Comparison of ENCODE assay signal across 8 cellular contexts in genomic region chr2:186848873-186849578, GRCh38. TPM values are rescaled to one million over a fixed set of nuclear protein-coding genes. Genes with fewer than 3 reads are reported as not detected.
DNase-seq lines count a peak whose midpoint lies in the region; ATAC-seq and TF ChIP-seq lines count a peak whose summit lies in the region.

Gene ZSWIM2 (minus strand): TSS chr2:186849170. CDS start chr2:186849130, 40 bp downstream.

- TF ChIP-seq CTCF in fibroblast of lung (conservative IDR thresholded peaks at IDR 0.05 in 1 of 2, IDR thresholded peaks at IDR 0.05 in 1 of 2; ENCODE audit: low read depth in 1 of 2, low read length in 2 of 2) (no peak), testis (IDR thresholded peaks at IDR 0.05) (no peak)

- H3K79me2 ChIP-seq in fibroblast of lung (ENCODE audit: control insufficient read depth, insufficient read depth, low read length): no peaks in the 10 kb centered on the region

- H3K27ac ChIP-seq in fibroblast of lung (ENCODE audit: insufficient read depth, low read length) (peak within 1 kb of the TSS; percentile 76), testis (no peak within 1 kb of the TSS)

- H3K4me3 ChIP-seq in fibroblast of lung (replicated peaks in 1 of 4; ENCODE audit: control extremely low read depth in 1 of 4, insufficient read depth in 1 of 4, low read depth in 3 of 4, low read length in 4 of 4) (peak within 1 kb of the TSS; percentile 37 to 67 (median 54)), mucosa of stomach (ENCODE audit: low read length) (no peak within 1 kb of the TSS), testis (peak within 1 kb of the TSS; percentile 38 to 53)

- DNase-seq in GM04504 (ENCODE audit: low read depth) (peak; percentile 86), NCI-H1930 (lab: John Stamatoyannopoulos, UW) (peak; percentile 82 to 88), fibroblast of lung (ENCODE audit: low read depth in 2 of 2) (peak; percentile 86 to 89), testis (peak; percentile 76), OCI-M2 (lab: John Stamatoyannopoulos, UW; ENCODE audit: unreplicated experiment) (no peak)
- DNase-seq in activated CD8-positive, alpha-beta memory T cell treated with anti-CD3 and anti-CD28 coated beads, Interleukin-2, amount 50 U/mL, for 48 hours: peak; percentile 55

- H3K27me3 ChIP-seq in fibroblast of lung (ENCODE audit: control insufficient read depth, insufficient read depth, low read length): no peaks in the 10 kb centered on the region
- H3K27me3 ChIP-seq in mucosa of stomach (ENCODE audit: control insufficient read depth, insufficient read depth, low read length): peaks cover 10% of the 10 kb centered on the region
- no peaks in the 10 kb centered on the region for H3K27me3 ChIP-seq in testis

- peak within 1 kb of the TSS; percentile 63 for H3K9ac ChIP-seq in fibroblast of lung (ENCODE audit: insufficient read depth, low read length)
- H3K9ac ChIP-seq in mucosa of stomach (ENCODE audit: low read length): peak within 1 kb of the TSS; percentile 34

- 3 to 7% methylated on average over 13 to 39 of the region's 39 CpGs for WGBS in testis, 2 donors

- peak within 1 kb of the TSS; percentile 79 for H3K4me2 ChIP-seq in fibroblast of lung (ENCODE audit: extremely low read depth, insufficient read depth, low read length)

- H2AFZ ChIP-seq in fibroblast of lung (ENCODE audit: low read length): peak within 1 kb of the TSS; percentile 91

- TF ChIP-seq POLR2A in testis (IDR thresholded peaks at IDR 0.05): no peak

- H3K4me1 ChIP-seq in fibroblast of lung (ENCODE audit: control insufficient read depth, extremely low read depth, insufficient read depth, low read length) (no peaks in the 10 kb centered on the region), mucosa of stomach (ENCODE audit: control insufficient read depth, insufficient read depth, low read length) (peaks cover 8% of the 10 kb centered on the region), testis (no peaks in the 10 kb centered on the region)

- H3K36me3 ChIP-seq in fibroblast of lung (ENCODE audit: control insufficient read depth, insufficient read depth, low read length): no peaks in the 10 kb centered on the region
- H3K36me3 ChIP-seq in mucosa of stomach (ENCODE audit: control insufficient read depth, insufficient read depth, low read length): no peaks in the 10 kb centered on the region
- no peaks in the 10 kb centered on the region for H3K36me3 ChIP-seq in testis (ENCODE audit: low read depth, missing control alignments)

- intact Hi-C loops in testis (cut with DNase I; ENCODE audit: low total_unique reads): no loop called here

- H3K9me3 ChIP-seq in fibroblast of lung (ENCODE audit: control insufficient read depth, insufficient read depth, low read depth, low read length): no peaks in the 10 kb centered on the region
- H3K9me3 ChIP-seq in mucosa of stomach (ENCODE audit: control insufficient read depth, low read length): no peaks in the 10 kb centered on the region
- H3K9me3 ChIP-seq in testis: no peaks in the 10 kb centered on the region

- ATAC-seq in HG02610 (IDR thresholded peaks at IDR 0.05; ENCODE audit: unreplicated experiment): peak; percentile 85

- no peaks in the 10 kb centered on the region for H4K20me1 ChIP-seq in fibroblast of lung (ENCODE audit: control insufficient read depth, extremely low read depth, insufficient read depth, low read length)

RNA-seq across cellular contexts. Expression of gene ZSWIM2, which starts in this region (rescaled TPM):
- total RNA-seq in fibroblast of lung (under 0.01 TPM in 1 of 2 replicates, not detected in the other), testis (1 to 10 TPM; 5.0 to 7.9 TPM)
- polyA plus RNA-seq in fibroblast of lung (0.08 and 0.15 TPM in 2 replicates), testis (ENCODE audit: insufficient read depth, low read depth, low replicate concordance) (11.2 TPM)
- polyA plus RNA-seq in fibroblast of lung (2012): not detected in 2 replicates
- not detected in 2 replicates for polyA minus RNA-seq in fibroblast of lung (ENCODE audit: low replicate concordance)

Comparison
In these comparisons a context has a peak if more than half of its experiments do, and no peak if none do; other contexts are left out.
1. RNA of gene ZSWIM2 (polyA plus RNA-seq): 11.2 TPM in testis (single experiment); 0.08 to 0.15 TPM in fibroblast of lung; every median in the first group is over 10 times any median in the second.
2. Peak in DNase-seq, H3K4me3 ChIP-seq, H3K27ac ChIP-seq, H3K9ac ChIP-seq and H3K4me2 ChIP-seq in fibroblast of lung; RNA of the gene not detected or under 1 TPM.